Comparison of ENCODE assay signal across 11 cellular contexts in the genomic region with DNA sequence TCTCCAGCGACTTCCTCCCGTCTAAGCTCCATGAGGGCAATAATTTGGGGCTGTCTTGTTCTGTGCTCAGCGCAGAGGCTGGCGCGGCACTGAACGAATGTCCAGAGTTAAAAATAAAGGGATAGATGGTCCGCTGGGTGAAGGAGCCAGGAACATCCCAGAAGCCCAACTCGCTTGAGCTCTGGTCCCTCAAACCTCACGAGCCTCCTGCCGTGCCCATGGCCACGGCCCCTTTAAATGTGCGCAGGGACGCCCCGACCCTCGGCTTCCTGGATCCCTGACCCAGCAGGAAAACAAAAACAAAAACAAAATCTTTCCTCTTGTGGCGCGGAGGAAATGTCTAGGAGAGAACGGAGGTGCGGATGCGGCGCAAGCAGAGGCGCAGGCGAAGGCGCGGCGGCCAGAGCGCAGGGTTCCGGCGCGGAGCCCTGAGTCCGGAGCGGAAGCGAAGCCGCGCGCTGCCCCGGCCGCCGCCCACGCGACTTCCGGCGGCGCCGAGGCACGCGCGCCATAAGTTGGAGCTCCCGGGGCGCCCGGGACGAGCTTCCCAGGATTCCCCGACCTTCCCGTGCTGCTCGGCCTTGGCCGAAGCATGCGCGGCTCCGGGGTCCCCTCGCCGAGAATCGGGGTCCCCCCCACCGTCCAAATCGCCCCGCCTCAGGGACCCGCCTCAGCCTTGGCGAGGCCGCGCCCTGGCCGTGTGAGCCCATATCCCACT. TPM values are rescaled to one million over a fixed set of nuclear protein-coding genes. Genes with fewer than 3 reads are reported as not detected.
DNase-seq lines count a peak whose midpoint lies in the region; ATAC-seq lines count a peak whose summit lies in the region.
"Had no signal": no experiment of that assay in that cellular context is flagged by ENCODE, and none has a peak within 500 bp of the region (broad histone marks: within the 10 kb centered on the region; RNA-seq: fewer than 3 reads in every experiment).

No MANE protein-coding gene starts in this region.

- H3K9me3 Mint-ChIP-seq in activated T-cell treated with anti-CD3 and anti-CD28 coated beads, Interleukin-2, amount 50 U/mL, for 72 hours, result peaks cover 4 to 6% of the 10 kb centered on the region in 2 donors

- in situ Hi-C loops in GM23248 (cut with MboI), result no loop called here

- H3K27ac ChIP-seq in GM23248, result no peak overlapping the region
- H3K27ac ChIP-seq: brain microvascular endothelial cell, KMS-11 had no signal

- peak; percentile 43 to 58 for ATAC-seq in activated T-cell treated with anti-CD3 and anti-CD28 coated beads, Interleukin-2, amount 50 U/mL, for 72 hours (replicated peaks in 1 of 2)
- ATAC-seq in left cardiac atrium, result peak; percentile 57 to 77
- ATAC-seq in HG03095 (IDR thresholded peaks at IDR 0.05; ENCODE audit: unreplicated experiment), result no peak
- no peak for ATAC-seq in HG02571 (IDR thresholded peaks at IDR 0.05; ENCODE audit: unreplicated experiment)

- H3K4me3 ChIP-seq in GM23248, result peak overlapping the region; percentile 67

- peaks cover 2 to 8% of the 10 kb centered on the region in 2 donors for H3K36me3 Mint-ChIP-seq in activated T-cell treated with anti-CD3 and anti-CD28 coated beads, Interleukin-2, amount 50 U/mL, for 72 hours (ENCODE audit: insufficient read depth in 2 of 2)

- 13 to 16% methylated on average over 62 to 69 of the region's 70 CpGs for WGBS in GM23248 (ENCODE audit: low coverage in 1 of 2, low lambda C conversion rate in 2 of 2, missing lambda C conversion rate in 2 of 2), 2 experiments

- no peaks in the 10 kb centered on the region for H3F3A ChIP-seq in GM23248 (ENCODE audit: insufficient read depth)

- H3K27me3 Mint-ChIP-seq in activated T-cell treated with anti-CD3 and anti-CD28 coated beads, Interleukin-2, amount 50 U/mL, for 72 hours (ENCODE audit: low read depth), result peaks cover 20% of the 10 kb centered on the region

- peak overlapping the region; percentile 41; the same call in 1 of the 2 replicates for H3K9ac ChIP-seq in GM23248
- H3K9ac ChIP-seq: KMS-11 had no signal

- peak overlapping the region; percentile 83 to 87 for H3K4me3 Mint-ChIP-seq in activated T-cell treated with anti-CD3 and anti-CD28 coated beads, Interleukin-2, amount 50 U/mL, for 72 hours

- H3K79me2 ChIP-seq in GM23248 (ENCODE audit: insufficient read depth), result no peaks in the 10 kb centered on the region

- H4K20me1 ChIP-seq in GM23248 (ENCODE audit: insufficient read depth), result no peaks in the 10 kb centered on the region

- DNase-seq in GM23248, result peak; percentile 55
- peak; percentile 16 to 31 for DNase-seq in activated T-cell treated with anti-CD3 and anti-CD28 coated beads, Interleukin-2, amount 50 U/mL, for 72 hours
- DNase-seq in left cardiac atrium, result peak; percentile 37
- peak; percentile 32 for DNase-seq in stimulated activated CD8-positive, alpha-beta memory T cell treated with anti-CD3 and anti-CD28 coated beads, Interleukin-4, amount 100 ng/mL, for 48 hours
- no peak for DNase-seq in NCI-H446 treated with DMSO at 0.1 percent for 48 hours (lab: John Stamatoyannopoulos, UW)
- DNase-seq in NCI-H510A (lab: John Stamatoyannopoulos, UW), result no peak
- DNase-seq: brain microvascular endothelial cell, NCI-H82 had no signal

- intact Hi-C loops in left cardiac atrium (cut with DNase I), result no loop called here

- H3K9me2 ChIP-seq in GM23248 (ENCODE audit: insufficient read depth), result no peaks in the 10 kb centered on the region

- H3K4me1 Mint-ChIP-seq in activated T-cell treated with anti-CD3 and anti-CD28 coated beads, Interleukin-2, amount 50 U/mL, for 72 hours (ENCODE audit: low read depth), result no peaks in the 10 kb centered on the region

- H3K36me3 ChIP-seq in GM23248 (ENCODE audit: low read depth), result no peaks in the 10 kb centered on the region
- H3K36me3 ChIP-seq: brain microvascular endothelial cell had no signal

- no peaks in the 10 kb centered on the region for H3K9me3 ChIP-seq in GM23248 (ENCODE audit: low read depth)

- H3K27ac Mint-ChIP-seq in activated T-cell treated with anti-CD3 and anti-CD28 coated beads, Interleukin-2, amount 50 U/mL, for 72 hours, result no peak overlapping the region

- H3K4me1 ChIP-seq in GM23248 (ENCODE audit: insufficient read depth), result no peaks in the 10 kb centered on the region

- H3K27me3 ChIP-seq in GM23248 (replicated peaks; ENCODE audit: insufficient read depth), result no peaks in the 10 kb centered on the region
- H3K27me3 ChIP-seq: brain microvascular endothelial cell had no signal

- H3K4me2 ChIP-seq in GM23248 (ENCODE audit: unreplicated experiment), result peak overlapping the region; percentile 68
- H3K4me2 ChIP-seq: KMS-11 had no signal

- H2AFZ ChIP-seq in GM23248, result peak overlapping the region; percentile 91

RNA-seq across cellular contexts. Expression of gene WNT7A, which starts 52.9 kb away (rescaled TPM):
- not detected in 2 replicates for total RNA-seq in GM23248 (2014; rRNA removed; shearing (Covaris generic))
- not detected in 2 replicates for polyA plus RNA-seq in GM23248 (2016; fragmentation: Nextera tagmentation; extraction: Ambion mirVana)
- under 1 TPM in 1 of 2 donors, not detected in 1; 0.58 TPM for total RNA-seq in activated T-cell treated with anti-CD3 and anti-CD28 coated beads, Interleukin-2, amount 50 U/mL, for 72 hours
- not detected for total RNA-seq in left cardiac atrium

Comparison
In these comparisons a context has a peak if more than half of its experiments do, and no peak if none do; other contexts are left out.
1. DNase-seq: peak in GM23248 (single experiment), activated T-cell treated with anti-CD3 and anti-CD28 coated beads, Interleukin-2, amount 50 U/mL, for 72 hours (2 of 2), left cardiac atrium (single experiment) and stimulated activated CD8-positive, alpha-beta memory T cell treated with anti-CD3 and anti-CD28 coated beads, Interleukin-4, amount 100 ng/mL, for 48 hours (single experiment); none in NCI-H446 treated with DMSO at 0.1 percent for 48 hours (single experiment) and NCI-H510A (single experiment).
2. ATAC-seq: peak in activated T-cell treated with anti-CD3 and anti-CD28 coated beads, Interleukin-2, amount 50 U/mL, for 72 hours (2 of 2) and left cardiac atrium (2 of 2); none in HG03095 (single experiment) and HG02571 (single experiment).